ENCODE assay signal across 17 cellular contexts in genomic region chr6:33547499-33547898, GRCh38. TPM values are rescaled to one million over a fixed set of nuclear protein-coding genes. Genes with fewer than 3 reads are reported as not detected.
A peak's percentile ranks its signal among the peaks of the same experiment; 100 is the strongest.
DNase-seq lines count a peak whose midpoint lies in the region; ATAC-seq and TF ChIP-seq lines count a peak whose summit lies in the region.
"Had no signal": no experiment of that assay in that cellular context is flagged by ENCODE, and none has a peak within 500 bp of the region (broad histone marks: within the 10 kb centered on the region; RNA-seq: fewer than 3 reads in every experiment).

No MANE protein-coding gene starts in this region.

- H3K36me3 Mint-ChIP-seq in activated CD4-positive, alpha-beta memory T cell treated with anti-CD3 and anti-CD28 coated beads, Interleukin-2, amount 10 ng/mL, durations not matched to agents 7 days and 5 days (ENCODE audit: low read depth): no peaks in the 10 kb centered on the region
- no peaks in the 10 kb centered on the region for H3K36me3 Mint-ChIP-seq in activated CD4-positive, alpha-beta memory T cell treated with anti-CD3 and anti-CD28 coated beads for 36 hours
- H3K36me3 Mint-ChIP-seq in activated CD8-positive, alpha-beta T cell treated with anti-CD3 and anti-CD28 coated beads for 36 hours (ENCODE audit: low read depth): no peaks in the 10 kb centered on the region
- H3K36me3 Mint-ChIP-seq in naive thymus-derived CD8-positive, alpha-beta T cell: no peaks in the 10 kb centered on the region
- H3K36me3 Mint-ChIP-seq in immature natural killer cell: no peaks in the 10 kb centered on the region

- no peaks in the 10 kb centered on the region for H3K4me1 ChIP-seq in prostate gland (replicated peaks)
- H3K4me1 ChIP-seq: thyroid gland had no signal

- WGBS in prostate gland: 35% methylated on average over 2 of the region's 2 CpGs

- no peak for TF ChIP-seq CTCF in activated CD8-positive, alpha-beta T cell treated with anti-CD3 and anti-CD28 coated beads for 36 hours (IDR thresholded peaks at IDR 0.05)
- TF ChIP-seq CTCF in prostate gland (IDR thresholded peaks at IDR 0.05): no peak

- no peaks in the 10 kb centered on the region for H3K36me3 ChIP-seq in prostate gland
- H3K36me3 ChIP-seq: neutrophil, thyroid gland had no signal

- H3K4me3 Mint-ChIP-seq in activated CD4-positive, alpha-beta memory T cell treated with anti-CD3 and anti-CD28 coated beads, Interleukin-2, amount 10 ng/mL, durations not matched to agents 7 days and 5 days: no peak overlapping the region
- H3K4me3 Mint-ChIP-seq in activated CD4-positive, alpha-beta memory T cell treated with anti-CD3 and anti-CD28 coated beads for 36 hours: no peak overlapping the region
- H3K4me3 Mint-ChIP-seq in activated CD8-positive, alpha-beta T cell treated with anti-CD3 and anti-CD28 coated beads for 36 hours: no peak overlapping the region
- H3K4me3 Mint-ChIP-seq in naive thymus-derived CD8-positive, alpha-beta T cell: peak overlapping the region in 6 of 10 donors; percentile 31 to 68 (median 53)
- no peak overlapping the region for H3K4me3 Mint-ChIP-seq in immature natural killer cell

- no peak overlapping the region for H3K4me3 ChIP-seq in prostate gland
- H3K4me3 ChIP-seq: K562, thyroid gland had no signal

- no peak for ATAC-seq in activated CD8-positive, alpha-beta T cell treated with anti-CD3 and anti-CD28 coated beads for 36 hours
- ATAC-seq in naive thymus-derived CD8-positive, alpha-beta T cell: no peak
- ATAC-seq in HG03196 (IDR thresholded peaks at IDR 0.05; ENCODE audit: unreplicated experiment): no peak

- no peaks in the 10 kb centered on the region for H3K27me3 Mint-ChIP-seq in activated CD4-positive, alpha-beta memory T cell treated with anti-CD3 and anti-CD28 coated beads, Interleukin-2, amount 10 ng/mL, durations not matched to agents 7 days and 5 days
- H3K27me3 Mint-ChIP-seq in activated CD4-positive, alpha-beta memory T cell treated with anti-CD3 and anti-CD28 coated beads for 36 hours: no peaks in the 10 kb centered on the region
- no peaks in the 10 kb centered on the region for H3K27me3 Mint-ChIP-seq in activated CD8-positive, alpha-beta T cell treated with anti-CD3 and anti-CD28 coated beads for 36 hours
- H3K27me3 Mint-ChIP-seq in naive thymus-derived CD8-positive, alpha-beta T cell: no peaks in the 10 kb centered on the region
- H3K27me3 Mint-ChIP-seq in immature natural killer cell (ENCODE audit: low read depth in 3 of 3): peaks cover 0 to 2% (median 0%) of the 10 kb centered on the region in 3 donors

- H3K9me3 ChIP-seq in prostate gland: no peaks in the 10 kb centered on the region
- H3K9me3 ChIP-seq: neutrophil, thyroid gland had no signal

- no peak for DNase-seq in activated CD4-positive, alpha-beta memory T cell treated with anti-CD3 and anti-CD28 coated beads, Interleukin-2, amount 10 ng/mL, durations not matched to agents 7 days and 5 days
- no peak for DNase-seq in activated CD4-positive, alpha-beta memory T cell treated with anti-CD3 and anti-CD28 coated beads for 36 hours
- DNase-seq in D341Med (ENCODE audit: low spot score) (peak; percentile 65), prostate gland (ENCODE audit: low spot score) (no peak), immature natural killer cell (no peak)
- DNase-seq in activated CD8-positive, alpha-beta T cell treated with anti-CD3 and anti-CD28 coated beads for 36 hours: no peak
- no peak for DNase-seq in naive thymus-derived CD8-positive, alpha-beta T cell
- DNase-seq: ACHN; activated CD4-positive, CD25-positive, alpha-beta regulatory T cell; activated naive CD4-positive, alpha-beta T cell treated with anti-CD3 and anti-CD28 coated beads, Interleukin-2, amount 50 U/mL, for 16 hours; NCI-H1930; NCI-H446; retina; thyroid gland had no signal

- no peak overlapping the region for H3K27ac ChIP-seq in prostate gland
- H3K27ac ChIP-seq: neutrophil, thyroid gland had no signal

- intact Hi-C loops in activated CD4-positive, alpha-beta memory T cell treated with anti-CD3 and anti-CD28 coated beads for 36 hours (cut with micrococcal nuclease): no loop called here
- intact Hi-C loops in activated CD8-positive, alpha-beta T cell treated with anti-CD3 and anti-CD28 coated beads for 36 hours (cut with micrococcal nuclease): no loop called here
- intact Hi-C loops in prostate gland (cut with DNase I): no loop called here

- CTCF ChIA-PET in activated CD4-positive, alpha-beta memory T cell treated with anti-CD3 and anti-CD28 coated beads, Interleukin-2, amount 10 ng/mL, durations not matched to agents 7 days and 5 days (lab: Charles Lee): interaction anchor here (0.7 to 1.5 kb wide), 6 partner anchors 9 to 95 kb away, joined by 3 to 5 read pairs (median 4); partner anchors contain the start of gene BAK1
- CTCF ChIA-PET in activated CD4-positive, alpha-beta memory T cell treated with anti-CD3 and anti-CD28 coated beads for 36 hours (lab: Charles Lee): interaction anchor here (1.1 to 2.2 kb wide), 5 partner anchors 9 to 196 kb away, joined by 3 to 5 read pairs (median 4); partner anchors contain the start of gene BAK1
- CTCF ChIA-PET in activated CD8-positive, alpha-beta T cell treated with anti-CD3 and anti-CD28 coated beads for 36 hours (lab: Charles Lee): interaction anchor here (0.8 to 2.1 kb wide), 4 partner anchors 9 to 43 kb away, joined by 3 to 6 read pairs (median 3); no protein-coding TSS in a partner anchor

- TF ChIP-seq POLR2A in prostate gland (IDR thresholded peaks at IDR 0.05): no peak

- H3K9me3 Mint-ChIP-seq in activated CD4-positive, alpha-beta memory T cell treated with anti-CD3 and anti-CD28 coated beads, Interleukin-2, amount 10 ng/mL, durations not matched to agents 7 days and 5 days: no peaks in the 10 kb centered on the region
- H3K9me3 Mint-ChIP-seq in activated CD4-positive, alpha-beta memory T cell treated with anti-CD3 and anti-CD28 coated beads for 36 hours: no peaks in the 10 kb centered on the region
- no peaks in the 10 kb centered on the region for H3K9me3 Mint-ChIP-seq in activated CD8-positive, alpha-beta T cell treated with anti-CD3 and anti-CD28 coated beads for 36 hours
- no peaks in the 10 kb centered on the region for H3K9me3 Mint-ChIP-seq in naive thymus-derived CD8-positive, alpha-beta T cell
- no peaks in the 10 kb centered on the region for H3K9me3 Mint-ChIP-seq in immature natural killer cell

- no peaks in the 10 kb centered on the region for H3K27me3 ChIP-seq in prostate gland (replicated peaks; ENCODE audit: insufficient read depth)
- H3K27me3 ChIP-seq: neutrophil, thyroid gland had no signal

- H3K27ac Mint-ChIP-seq in activated CD4-positive, alpha-beta memory T cell treated with anti-CD3 and anti-CD28 coated beads, Interleukin-2, amount 10 ng/mL, durations not matched to agents 7 days and 5 days: peak overlapping the region; percentile 72
- no peak overlapping the region for H3K27ac Mint-ChIP-seq in activated CD4-positive, alpha-beta memory T cell treated with anti-CD3 and anti-CD28 coated beads for 36 hours
- H3K27ac Mint-ChIP-seq in activated CD8-positive, alpha-beta T cell treated with anti-CD3 and anti-CD28 coated beads for 36 hours: peak overlapping the region; percentile 43
- peak overlapping the region in 9 of 10 donors; percentile 18 to 94 (median 71) for H3K27ac Mint-ChIP-seq in naive thymus-derived CD8-positive, alpha-beta T cell
- peak overlapping the region in 2 of 6 donors; percentile 62 to 68 for H3K27ac Mint-ChIP-seq in immature natural killer cell

- peaks cover 21% of the 10 kb centered on the region for H3K4me1 Mint-ChIP-seq in activated CD4-positive, alpha-beta memory T cell treated with anti-CD3 and anti-CD28 coated beads, Interleukin-2, amount 10 ng/mL, durations not matched to agents 7 days and 5 days
- H3K4me1 Mint-ChIP-seq in activated CD4-positive, alpha-beta memory T cell treated with anti-CD3 and anti-CD28 coated beads for 36 hours (ENCODE audit: low read depth): peaks cover 19% of the 10 kb centered on the region
- peaks cover 21% of the 10 kb centered on the region for H3K4me1 Mint-ChIP-seq in activated CD8-positive, alpha-beta T cell treated with anti-CD3 and anti-CD28 coated beads for 36 hours (ENCODE audit: low read depth)
- peaks cover 10 to 23% (median 17%) of the 10 kb centered on the region in 4 donors for H3K4me1 Mint-ChIP-seq in naive thymus-derived CD8-positive, alpha-beta T cell
- peaks cover 13 to 16% of the 10 kb centered on the region in 2 donors for H3K4me1 Mint-ChIP-seq in immature natural killer cell

- POLR2A ChIA-PET in activated CD4-positive, alpha-beta memory T cell treated with anti-CD3 and anti-CD28 coated beads, Interleukin-2, amount 10 ng/mL, durations not matched to agents 7 days and 5 days (lab: Charles Lee): interaction anchor here (1.0 to 2.9 kb wide), 9 partner anchors 10 to 246 kb away, joined by 3 to 20 read pairs (median 7); partner anchors contain the start of genes BAK1 and ZBTB9
- POLR2A ChIA-PET in activated CD4-positive, alpha-beta memory T cell treated with anti-CD3 and anti-CD28 coated beads for 36 hours (lab: Charles Lee): no interaction called here
- POLR2A ChIA-PET in activated CD8-positive, alpha-beta T cell treated with anti-CD3 and anti-CD28 coated beads for 36 hours (lab: Charles Lee): interaction anchor here (0.6 to 2.4 kb wide), 3 partner anchors 12 to 22 kb away, joined by 4 to 9 read pairs (median 5); no protein-coding TSS in a partner anchor
- POLR2A ChIA-PET in naive thymus-derived CD8-positive, alpha-beta T cell (lab: Charles Lee): interaction anchor here (0.9 to 1.5 kb wide), 3 partner anchors 13 to 23 kb away, joined by 3 to 6 read pairs (median 5); no protein-coding TSS in a partner anchor

RNA-seq across cellular contexts. Expression of gene BAK1, which starts 32.6 kb away (rescaled TPM):
- total RNA-seq in activated CD4-positive, alpha-beta memory T cell treated with anti-CD3 and anti-CD28 coated beads, Interleukin-2, amount 10 ng/mL, durations not matched to agents 7 days and 5 days: 100 to 1,000 TPM in 1 of 2 experiments, 10 to 100 TPM in 1; 97.9 to 100 TPM
- total RNA-seq in activated CD4-positive, alpha-beta memory T cell treated with anti-CD3 and anti-CD28 coated beads for 36 hours: 10 to 100 TPM; 56.3 to 57.7 TPM
- 10 to 100 TPM; 33.8 to 34.3 TPM for total RNA-seq in activated CD8-positive, alpha-beta T cell treated with anti-CD3 and anti-CD28 coated beads for 36 hours
- 10 to 100 TPM; 16.3 to 16.5 TPM for total RNA-seq in naive thymus-derived CD8-positive, alpha-beta T cell
- polyA plus RNA-seq in naive thymus-derived CD8-positive, alpha-beta T cell: 10 to 100 TPM; 11.8 to 20.9 (median 13.2) TPM
- total RNA-seq in prostate gland: 10 to 100 TPM in 1 of 2 donors, 1 to 10 TPM in 1; 6.2 to 13.6 TPM
- 10 to 100 TPM; 26.6 to 46.6 (median 32.4) TPM for polyA plus RNA-seq in immature natural killer cell

Comparison
In these comparisons a context has a peak if more than half of its experiments do, and no peak if none do; other contexts are left out.
1. H3K4me3 Mint-ChIP-seq: peak in naive thymus-derived CD8-positive, alpha-beta T cell (6 of 10); none in activated CD4-positive, alpha-beta memory T cell treated with anti-CD3 and anti-CD28 coated beads, Interleukin-2, amount 10 ng/mL, durations not matched to agents 7 days and 5 days (single experiment), activated CD4-positive, alpha-beta memory T cell treated with anti-CD3 and anti-CD28 coated beads for 36 hours (single experiment), activated CD8-positive, alpha-beta T cell treated with anti-CD3 and anti-CD28 coated beads for 36 hours (single experiment) and immature natural killer cell (0 of 5).